5 cellular contexts compared by ENCODE assay signal in genomic region chr20:59498291-59498690, GRCh38.
"Had no signal": no experiment of that assay in that cellular context is flagged by ENCODE, and none has a peak within 500 bp of the region (broad histone marks: within the 10 kb centered on the region; RNA-seq: fewer than 3 reads in every experiment).

No MANE protein-coding gene starts in this region.

- H3K4me1 Mint-ChIP-seq: GM23338 had no signal

- DNase-seq: H9, HCEC 1CT, IMR-90 had no signal

- H3K4me2 ChIP-seq: GM23338 had no signal

- H3K27ac Mint-ChIP-seq: GM23338, H9 had no signal

- H2AFZ ChIP-seq: GM23338 had no signal

- H3K4me3 Mint-ChIP-seq: GM23338, H9 had no signal

- H3K4me3 ChIP-seq: GM23338, K562 had no signal
